14 cellular contexts compared by ENCODE assay signal in genomic region chr6:35733633-35734032, GRCh38. TPM values are rescaled to one million over a fixed set of nuclear protein-coding genes. Genes with fewer than 3 reads are reported as not detected.
A peak's percentile ranks its signal among the peaks of the same experiment; 100 is the strongest.
DNase-seq lines count a peak whose midpoint lies in the region; ATAC-seq, FAIRE-seq and TF ChIP-seq lines count a peak whose summit lies in the region.
"Had no signal": no experiment of that assay in that cellular context is flagged by ENCODE, and none has a peak within 500 bp of the region (broad histone marks: within the 10 kb centered on the region; RNA-seq: fewer than 3 reads in every experiment).

No MANE protein-coding gene starts in this region.

- H3K4me1 ChIP-seq in H1 (replicated peaks in 1 of 4; ENCODE audit: control insufficient read depth in 3 of 4, insufficient read depth in 4 of 4, low read length in 3 of 4) (peaks cover 15 to 34% (median 18%) of the 10 kb centered on the region in 4 experiments), pancreas (peaks cover 48 to 57% (median 55%) of the 10 kb centered on the region in 3 donors)

- H4K91ac ChIP-seq in H1 (replicated peaks; ENCODE audit: insufficient read length, low read length) = no peak overlapping the region

- no peak overlapping the region for H2BK120ac ChIP-seq in H1 (replicated peaks; ENCODE audit: low read depth, low read length)

- TF ChIP-seq CTCF in natural killer cell (IDR thresholded peaks at IDR 0.05) (no peak), H1 (IDR thresholded peaks at IDR 0.05; ENCODE audit: control extremely low read depth in 1 of 3, insufficient read depth in 1 of 3, low read depth in 1 of 3, low read length in 3 of 3) (no peak), pancreas (IDR thresholded peaks at IDR 0.05) (no peak), CD14-positive monocyte (IDR thresholded peaks at IDR 0.05) (no peak), brain microvascular endothelial cell (IDR thresholded peaks at IDR 0.05; ENCODE audit: low read depth, low read length, missing control alignments) (no peak)

- no peaks in the 10 kb centered on the region for H4K20me1 ChIP-seq in H1 (replicated peaks in 1 of 2; ENCODE audit: control insufficient read depth in 1 of 2, insufficient read depth in 2 of 2, low read length in 2 of 2)

- no peaks in the 10 kb centered on the region; a peak in 2 of 7 replicates for H3K27me3 ChIP-seq in H1 (replicated peaks in 1 of 4; ENCODE audit: control insufficient read depth in 3 of 4, extremely low read depth in 1 of 4, insufficient read depth in 3 of 4, low read length in 3 of 4)
- no peaks in the 10 kb centered on the region for H3K27me3 ChIP-seq in pancreas
- no peaks in the 10 kb centered on the region for H3K27me3 ChIP-seq in brain microvascular endothelial cell (replicated peaks)

- WGBS in H1 (ENCODE audit: extremely low coverage in 1 of 2, insufficient coverage in 1 of 2, insufficient read length in 1 of 2, insufficient replicate concordance in 2 of 2, low coverage in 1 of 2, low lambda C conversion rate in 2 of 2, missing lambda C conversion rate in 1 of 2), 2 experiments = 97% methylated on average over 8 of the region's 8 CpGs; no CpG with 5 or more reads in 1 of the 2 experiments
- WGBS in pancreas, 2 donors = 43 to 46% methylated on average over 8 of the region's 8 CpGs

- peak overlapping the region; percentile 69; the same call in 1 of the 2 replicates for H2BK12ac ChIP-seq in H1 (ENCODE audit: low read depth, low read length)

- intact Hi-C loops in natural killer cell (cut with micrococcal nuclease) = no loop called here
- intact Hi-C loops in pancreas (cut with DNase I) = no loop called here
- intact Hi-C loops in CD14-positive monocyte (cut with micrococcal nuclease) = loop anchor here (5.0 to 10.0 kb wide), 2 partner anchors 41 to 439 kb away; partner anchors contain the start of gene DEF6 (in 1 of the 2)

- in situ Hi-C loops in brain microvascular endothelial cell (cut with HindIII; ENCODE audit: low pct_ligation_motif_present, low sequenced_read_pairs) = no loop called here

- H3K27me3 Mint-ChIP-seq in natural killer cell (ENCODE audit: low read depth in 2 of 2) = no peaks in the 10 kb centered on the region
- peaks cover 0 to 8% of the 10 kb centered on the region in 2 donors for H3K27me3 Mint-ChIP-seq in natural killer cell treated with Interleukin-12 subunit alpha and Interleukin-12 subunit beta and Interleukin-15 and Interleukin-18, amount 100 ng/mL, for 72 hours
- no peaks in the 10 kb centered on the region for H3K27me3 Mint-ChIP-seq in CD14-positive monocyte (ENCODE audit: low read depth in 3 of 3)

- H3K56ac ChIP-seq in H1 (replicated peaks; ENCODE audit: insufficient read length, low read depth, low read length) = no peak overlapping the region

- H3K4me2 ChIP-seq in H1 (ENCODE audit: insufficient read depth in 1 of 2, low read depth in 2 of 2, low read length in 2 of 2) = no peak overlapping the region

- no peak for TF ChIP-seq EP300 in H1 (IDR thresholded peaks at IDR 0.05; ENCODE audit: borderline replicate concordance in 1 of 2, low read depth in 2 of 2, low read length in 2 of 2)

- H2BK5ac ChIP-seq in H1 (ENCODE audit: low read depth, low read length) = no peak overlapping the region

- H3K27ac ChIP-seq in H1 (ENCODE audit: low read depth, low read length) (no peak overlapping the region), pancreas (peak overlapping the region; percentile 25 to 96 (median 89)), brain microvascular endothelial cell (no peak overlapping the region)

- H3K27ac Mint-ChIP-seq in natural killer cell = peak overlapping the region; percentile 38 to 72
- no peak overlapping the region for H3K27ac Mint-ChIP-seq in natural killer cell treated with Interleukin-12 subunit alpha and Interleukin-12 subunit beta and Interleukin-15 and Interleukin-18, amount 100 ng/mL, for 72 hours
- no peak overlapping the region for H3K27ac Mint-ChIP-seq in CD14-positive monocyte

- H3K23ac ChIP-seq in H1 (ENCODE audit: insufficient read length) = no peak overlapping the region

- H2AK5ac ChIP-seq in H1 (ENCODE audit: low read depth, low read length) = peak overlapping the region; percentile 70

- DNase-seq in natural killer cell = no peak
- DNase-seq in natural killer cell treated with Interleukin-12 subunit alpha and Interleukin-12 subunit beta and Interleukin-15 and Interleukin-18, amount 100 ng/mL, for 72 hours (ENCODE audit: low spot score) = no peak
- no peak for DNase-seq in H1 (ENCODE audit: low read depth in 1 of 2, low spot score in 2 of 2)
- peak in 5 of 6 donors; percentile 59 to 82 (median 72) for DNase-seq in pancreas
- DNase-seq in CD14-positive monocyte (ENCODE audit: low spot score) = no peak
- DNase-seq in NCI-H774 (lab: John Stamatoyannopoulos, UW) = no peak
- no peak for DNase-seq in brain microvascular endothelial cell
- no peak for DNase-seq in NCI-H1105 (lab: John Stamatoyannopoulos, UW)
- DNase-seq: activated naive CD4-positive, alpha-beta T cell treated with Interleukin-2 at 50 U/mL for 16 hours; Caco-2; KBM-7; NCI-H2029; T-helper 2 cell had no signal

- H3K36me3 Mint-ChIP-seq in natural killer cell (no peaks in the 10 kb centered on the region), CD14-positive monocyte (no peaks in the 10 kb centered on the region)
- no peaks in the 10 kb centered on the region for H3K36me3 Mint-ChIP-seq in natural killer cell treated with Interleukin-12 subunit alpha and Interleukin-12 subunit beta and Interleukin-15 and Interleukin-18, amount 100 ng/mL, for 72 hours

- TF ChIP-seq POLR2A in H1 (IDR thresholded peaks at IDR 0.05; ENCODE audit: control extremely low read depth in 1 of 2, low read depth in 2 of 2, low read length in 2 of 2) = no peak

- H3K9me3 Mint-ChIP-seq in natural killer cell = no peaks in the 10 kb centered on the region
- no peaks in the 10 kb centered on the region for H3K9me3 Mint-ChIP-seq in natural killer cell treated with Interleukin-12 subunit alpha and Interleukin-12 subunit beta and Interleukin-15 and Interleukin-18, amount 100 ng/mL, for 72 hours
- peaks cover 0 to 2% (median 0%) of the 10 kb centered on the region in 7 donors for H3K9me3 Mint-ChIP-seq in CD14-positive monocyte

- H3K9me3 ChIP-seq in H1 (ENCODE audit: insufficient read depth in 2 of 2, low read depth in 1 of 2, low read length in 1 of 2) (no peaks in the 10 kb centered on the region), pancreas (no peaks in the 10 kb centered on the region)
- H3K9me3 ChIP-seq: Caco-2 had no signal

- H4K8ac ChIP-seq in H1 (ENCODE audit: extremely low read depth, insufficient read depth, low read length) = no peak overlapping the region

- no peaks in the 10 kb centered on the region for H3K79me2 ChIP-seq in H1 (ENCODE audit: control insufficient read depth in 1 of 2, insufficient read depth in 2 of 2, low read length in 2 of 2)

- POLR2A ChIA-PET in H1 (lab: Charles Lee; ENCODE audit: partially characterized antibody) = interaction anchor here (0.8 to 2.4 kb wide), 10 partner anchors 9 to 265 kb away, joined by 3 to 6 read pairs (median 3); no protein-coding TSS in a partner anchor

- no peak overlapping the region for H3K4me3 Mint-ChIP-seq in natural killer cell
- no peak overlapping the region for H3K4me3 Mint-ChIP-seq in natural killer cell treated with Interleukin-12 subunit alpha and Interleukin-12 subunit beta and Interleukin-15 and Interleukin-18, amount 100 ng/mL, for 72 hours
- H3K4me3 Mint-ChIP-seq in CD14-positive monocyte = no peak overlapping the region

- H3K23me2 ChIP-seq in H1 (ENCODE audit: low read depth, low read length) = peaks cover 7% of the 10 kb centered on the region

- TF ChIP-seq RAD21 in H1 (IDR thresholded peaks at IDR 0.05 in 1 of 2, conservative IDR thresholded peaks at IDR 0.05 in 1 of 2; ENCODE audit: low read depth in 2 of 2, low read length in 2 of 2) = no peak

- no peak overlapping the region for H3K14ac ChIP-seq in H1 (ENCODE audit: insufficient read length)

- H2BK20ac ChIP-seq in H1 (ENCODE audit: low read length) = 0 out of 2 replicates have a peak overlapping the region, but pooled peaks have one; percentile 91

- H3K18ac ChIP-seq in H1 (ENCODE audit: extremely low read depth, low read length) = no peak overlapping the region

- FAIRE-seq in H1 (lab: Jason Lieb, UNC) = no peak
- no peak for FAIRE-seq in pancreas (lab: Jason Lieb, UNC)

- no peaks in the 10 kb centered on the region for H3K79me1 ChIP-seq in H1 (ENCODE audit: low read depth, low read length)

- peaks cover 38 to 59% of the 10 kb centered on the region in 2 donors for H3K4me1 Mint-ChIP-seq in natural killer cell
- peaks cover 29 to 38% of the 10 kb centered on the region in 2 donors for H3K4me1 Mint-ChIP-seq in natural killer cell treated with Interleukin-12 subunit alpha and Interleukin-12 subunit beta and Interleukin-15 and Interleukin-18, amount 100 ng/mL, for 72 hours (ENCODE audit: low read depth in 2 of 2)
- peaks cover 48% of the 10 kb centered on the region for H3K4me1 Mint-ChIP-seq in CD14-positive monocyte

- H2BK15ac ChIP-seq in H1 (ENCODE audit: low read length) = no peak overlapping the region; the same call in 1 of the 2 replicates

- no peak overlapping the region for H3K4me3 ChIP-seq in H1 (ENCODE audit: extremely low read depth in 1 of 4, insufficient read depth in 2 of 4, low read depth in 3 of 4, low read length in 4 of 4)
- H3K4me3 ChIP-seq in pancreas = no peak overlapping the region
- no peak overlapping the region for H3K4me3 ChIP-seq in brain microvascular endothelial cell (ENCODE audit: low read depth, low read length)

- H3K36me3 ChIP-seq in H1 (ENCODE audit: control insufficient read depth in 2 of 4, insufficient read depth in 4 of 4, low read length in 3 of 4) = no peaks in the 10 kb centered on the region
- no peaks in the 10 kb centered on the region for H3K36me3 ChIP-seq in pancreas
- no peaks in the 10 kb centered on the region for H3K36me3 ChIP-seq in brain microvascular endothelial cell (replicated peaks)

- H2AFZ ChIP-seq in H1 (ENCODE audit: low read length) = no peak overlapping the region

- H3K4ac ChIP-seq in H1 (replicated peaks; ENCODE audit: insufficient read length, low read depth, low read length) = no peak overlapping the region

- ATAC-seq in natural killer cell (no peak), pancreas (peak; percentile 9 to 57 (median 38))
- no peak for ATAC-seq in natural killer cell treated with Interleukin-12 subunit alpha and Interleukin-12 subunit beta and Interleukin-15 and Interleukin-18, amount 100 ng/mL, for 72 hours

- H3K9ac ChIP-seq in H1 (replicated peaks in 1 of 4; ENCODE audit: extremely low read depth in 1 of 4, low read depth in 3 of 4, low read length in 3 of 4) = no peak overlapping the region

- CTCF ChIA-PET in H1 (lab: Charles Lee; ENCODE audit: partially characterized antibody) = interaction anchor here (0.9 to 7.2 kb wide), 16 partner anchors 8 to 214 kb away, joined by 3 to 84 read pairs (median 4); no protein-coding TSS in a partner anchor

- no peak overlapping the region for H4K5ac ChIP-seq in H1 (ENCODE audit: insufficient read length, low read depth, low read length)

RNA-seq across cellular contexts. Expression of gene ARMC12, which starts 3.2 kb away (rescaled TPM):
- total RNA-seq in natural killer cell (1 to 10 TPM in 1 of 3 donors, under 1 TPM in 2; 0.59 to 1.5 (median 0.64) TPM), pancreas (under 1 TPM; 0.12 to 0.75 (median 0.44) TPM)
- total RNA-seq in natural killer cell treated with Interleukin-12 subunit alpha and Interleukin-12 subunit beta and Interleukin-15 and Interleukin-18, amount 100 ng/mL, for 72 hours = not detected
- total RNA-seq in H1 (2021; fragmentation: NEBNext Ultra II Directional; extraction: Animal tissue kit (Norgen Biotek cat#: 25700)) = 0.78 and 0.86 TPM in 2 replicates
- polyA plus RNA-seq in H1 (2011; rRNA removed) (3.7 and 3.9 TPM in 2 replicates), pancreas (1 to 10 TPM; 2.2 to 2.6 TPM), CD14-positive monocyte (not detected)
- 3.5 TPM for polyA plus RNA-seq in H1 (2011; cell fraction: cytosol; rRNA removed)
- 14.4 TPM for polyA plus RNA-seq in H1 (2011; cell fraction: nucleus; rRNA removed)
- 1.2 to 2.6 TPM (median 1.4 TPM) in 4 replicates for polyA plus RNA-seq in H1 (2012, experiment 1 of 2)
- 0.91 TPM for polyA plus RNA-seq in H1 (2012, experiment 2 of 2)
- 1.4 TPM for polyA plus RNA-seq in H1 (2013, experiment 1 of 2)
- polyA plus RNA-seq in H1 (2013, experiment 2 of 2) = 0.94 TPM
- 0.63 and 0.66 TPM in 2 replicates for polyA minus RNA-seq in H1 (2011; rRNA and poly(A)+ RNA removed)
- not detected for polyA minus RNA-seq in H1 (2011; cell fraction: cytosol; rRNA and poly(A)+ RNA removed)
- polyA minus RNA-seq in H1 (2011; cell fraction: nucleus; rRNA and poly(A)+ RNA removed) = 0.80 TPM
- total RNA-seq: Caco-2 had no signal

RNA-seq across cellular contexts. Expression of gene CLPSL2, which starts 42.8 kb away (rescaled TPM):
- total RNA-seq in natural killer cell (not detected), pancreas (1 to 10 TPM; 1.4 to 4.3 (median 2.8) TPM)
- not detected for total RNA-seq in natural killer cell treated with Interleukin-12 subunit alpha and Interleukin-12 subunit beta and Interleukin-15 and Interleukin-18, amount 100 ng/mL, for 72 hours
- total RNA-seq in H1 (2021; fragmentation: NEBNext Ultra II Directional; extraction: Animal tissue kit (Norgen Biotek cat#: 25700)) = 1.4 TPM in 2 replicates
- polyA plus RNA-seq in H1 (2011; rRNA removed) (3.2 and 3.4 TPM in 2 replicates), pancreas (1 to 10 TPM in 1 of 2 donors, under 1 TPM in 1; 0.61 to 2.5 TPM), CD14-positive monocyte (not detected)
- polyA plus RNA-seq in H1 (2011; cell fraction: cytosol; rRNA removed) = 1.0 TPM
- 3.3 TPM for polyA plus RNA-seq in H1 (2011; cell fraction: nucleus; rRNA removed)
- polyA plus RNA-seq in H1 (2012, experiment 1 of 2) = 2.6 to 6.7 TPM (median 5.0 TPM) in 4 replicates
- not detected for polyA plus RNA-seq in H1 (2012, experiment 2 of 2)
- polyA plus RNA-seq in H1 (2013, experiment 1 of 2) = 4.3 TPM
- 4.7 TPM for polyA plus RNA-seq in H1 (2013, experiment 2 of 2)
- not detected in 2 replicates for polyA minus RNA-seq in H1 (2011; rRNA and poly(A)+ RNA removed)
- not detected for polyA minus RNA-seq in H1 (2011; cell fraction: cytosol; rRNA and poly(A)+ RNA removed)
- 2.7 TPM for polyA minus RNA-seq in H1 (2011; cell fraction: nucleus; rRNA and poly(A)+ RNA removed)
- total RNA-seq: kidney epithelial cell had no signal

RNA-seq across cellular contexts. Expression of gene FKBP5, which starts 44.9 kb away (rescaled TPM):
- total RNA-seq in natural killer cell (10 to 100 TPM; 15.5 to 30.2 (median 27.3) TPM), pancreas (10 to 100 TPM; 13.0 to 78.4 (median 61.3) TPM)
- total RNA-seq in natural killer cell treated with Interleukin-12 subunit alpha and Interleukin-12 subunit beta and Interleukin-15 and Interleukin-18, amount 100 ng/mL, for 72 hours = 10 to 100 TPM; 14.1 to 32.5 TPM
- 40.4 and 41.0 TPM in 2 replicates for total RNA-seq in H1 (2021; fragmentation: NEBNext Ultra II Directional; extraction: Animal tissue kit (Norgen Biotek cat#: 25700))
- polyA plus RNA-seq in H1 (2011; rRNA removed) (9.3 and 14.3 TPM in 2 replicates), pancreas (10 to 100 TPM; 31.8 to 44.1 TPM), CD14-positive monocyte (10 to 100 TPM; 56.9 to 58.5 TPM)
- polyA plus RNA-seq in H1 (2011; cell fraction: cytosol; rRNA removed) = 16.1 TPM
- polyA plus RNA-seq in H1 (2011; cell fraction: nucleus; rRNA removed) = 6.4 TPM
- 31.8 to 41.6 TPM (median 34.6 TPM) in 4 replicates for polyA plus RNA-seq in H1 (2012, experiment 1 of 2)
- 4.5 TPM for polyA plus RNA-seq in H1 (2012, experiment 2 of 2)
- polyA plus RNA-seq in H1 (2013, experiment 1 of 2) = 30.0 TPM
- polyA plus RNA-seq in H1 (2013, experiment 2 of 2) = 31.7 TPM
- 14.7 and 18.2 TPM in 2 replicates for polyA minus RNA-seq in H1 (2011; rRNA and poly(A)+ RNA removed)
- polyA minus RNA-seq in H1 (2011; cell fraction: cytosol; rRNA and poly(A)+ RNA removed) = 10.3 TPM
- 10.6 TPM for polyA minus RNA-seq in H1 (2011; cell fraction: nucleus; rRNA and poly(A)+ RNA removed)

RNA-seq across cellular contexts. Expression of gene CLPSL1, which starts 47.2 kb away (rescaled TPM):
- total RNA-seq in natural killer cell (not detected), pancreas (100 to 1,000 TPM in 1 of 6 donors, 10 to 100 TPM in 4, 1 to 10 TPM in 1; 6.0 to 102 (median 38.3) TPM)
- total RNA-seq in natural killer cell treated with Interleukin-12 subunit alpha and Interleukin-12 subunit beta and Interleukin-15 and Interleukin-18, amount 100 ng/mL, for 72 hours = not detected
- not detected in 2 replicates for total RNA-seq in H1 (2021; fragmentation: NEBNext Ultra II Directional; extraction: Animal tissue kit (Norgen Biotek cat#: 25700))
- polyA plus RNA-seq in H1 (2011; rRNA removed) (0.88 TPM in 1 of 2 replicates, not detected in the other), pancreas (10 to 100 TPM in 1 of 2 donors, not detected in 1; 83.2 TPM), CD14-positive monocyte (not detected)
- 0.58 TPM for polyA plus RNA-seq in H1 (2011; cell fraction: cytosol; rRNA removed)
- polyA plus RNA-seq in H1 (2011; cell fraction: nucleus; rRNA removed) = 0.40 TPM
- polyA plus RNA-seq in H1 (2012, experiment 1 of 2) = 0.36 TPM in 1 of 4 replicates, not detected in the others
- not detected for polyA plus RNA-seq in H1 (2012, experiment 2 of 2)
- polyA plus RNA-seq in H1 (2013, experiment 1 of 2) = 0.32 TPM
- polyA plus RNA-seq in H1 (2013, experiment 2 of 2) = 0.26 TPM
- polyA minus RNA-seq in H1 (2011; rRNA and poly(A)+ RNA removed) = not detected in 2 replicates
- polyA minus RNA-seq in H1 (2011; cell fraction: cytosol; rRNA and poly(A)+ RNA removed) = not detected
- polyA minus RNA-seq in H1 (2011; cell fraction: nucleus; rRNA and poly(A)+ RNA removed) = not detected
- total RNA-seq: Caco-2, kidney epithelial cell had no signal

Comparison
In these comparisons a context has a peak if more than half of its experiments do, and no peak if none do; other contexts are left out.
1. H3K27ac Mint-ChIP-seq: peak in natural killer cell (2 of 2); none in natural killer cell treated with Interleukin-12 subunit alpha and Interleukin-12 subunit beta and Interleukin-15 and Interleukin-18, amount 100 ng/mL, for 72 hours (0 of 2) and CD14-positive monocyte (0 of 7).
2. ATAC-seq: peak in pancreas (4 of 4); none in natural killer cell (0 of 3) and natural killer cell treated with Interleukin-12 subunit alpha and Interleukin-12 subunit beta and Interleukin-15 and Interleukin-18, amount 100 ng/mL, for 72 hours (0 of 2).
3. DNase-seq: peak in pancreas (5 of 6); none in natural killer cell (single experiment), natural killer cell treated with Interleukin-12 subunit alpha and Interleukin-12 subunit beta and Interleukin-15 and Interleukin-18, amount 100 ng/mL, for 72 hours (single experiment), H1 (0 of 2), CD14-positive monocyte (single experiment), NCI-H774 (single experiment), brain microvascular endothelial cell (single experiment) and NCI-H1105 (single experiment).
4. H3K27ac ChIP-seq: peak in pancreas (4 of 4); none in H1 (single experiment) and brain microvascular endothelial cell (single experiment).
5. intact Hi-C loops: an anchor here in CD14-positive monocyte (5.0 to 10.0 kb wide); none called in natural killer cell and pancreas.